Comparison of ENCODE assay signal across 8 cellular contexts in the genomic region with DNA sequence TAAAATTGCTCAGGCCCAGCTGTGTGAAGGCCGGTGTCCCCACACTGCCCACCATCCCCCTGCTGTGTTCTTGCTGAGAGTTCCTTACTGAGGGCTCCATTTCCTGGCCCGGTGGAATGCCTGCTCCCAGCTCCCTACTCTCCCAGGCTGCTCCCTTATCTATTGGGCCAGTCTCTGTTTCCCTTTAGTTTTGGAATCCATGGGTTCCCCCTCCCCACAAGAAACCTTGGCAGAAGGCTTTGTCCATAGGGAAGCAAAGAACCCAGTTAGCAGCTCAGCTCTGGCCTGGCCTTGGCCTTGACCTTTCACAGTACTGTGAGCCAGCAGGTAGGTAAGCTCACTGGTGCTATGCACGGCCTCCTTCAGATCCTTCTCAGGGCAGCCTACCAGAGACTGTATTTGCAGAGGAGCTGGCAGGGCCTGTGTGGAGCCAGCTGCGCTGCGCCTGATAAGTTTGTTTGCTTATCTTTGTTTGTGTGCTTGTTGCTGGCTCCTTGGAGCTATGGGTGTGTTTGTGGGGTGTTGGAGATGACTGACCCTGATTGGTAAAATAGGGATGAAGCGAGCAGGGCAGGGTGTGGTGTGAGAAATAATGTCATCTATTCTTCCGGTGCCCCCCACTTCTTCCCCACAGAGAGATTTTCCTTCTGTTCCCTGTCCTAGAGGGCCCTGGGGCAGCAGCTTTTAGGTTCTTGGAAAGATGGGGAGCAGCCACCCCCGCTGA. TPM values are rescaled to one million over a fixed set of nuclear protein-coding genes. Genes with fewer than 3 reads are reported as not detected.
DNase-seq lines count a peak whose midpoint lies in the region; ATAC-seq and TF ChIP-seq lines count a peak whose summit lies in the region.

No MANE protein-coding gene starts in this region.

- peaks cover 88% of the 10 kb centered on the region for H3K4me1 ChIP-seq in CD8-positive, alpha-beta T cell (ENCODE audit: insufficient read depth, low read length)
- peaks cover 70% of the 10 kb centered on the region for H3K4me1 ChIP-seq in vagina

- no peak for TF ChIP-seq CTCF in CD8-positive, alpha-beta T cell (IDR thresholded peaks at IDR 0.05)
- TF ChIP-seq CTCF in chondrocyte (IDR thresholded peaks at IDR 0.05) (no peak), mesothelial cell of epicardium (IDR thresholded peaks at IDR 0.05; ENCODE audit: unreplicated experiment) (no peak), vagina (IDR thresholded peaks at IDR 0.05) (no peak)

- H3K4me3 ChIP-seq in CD8-positive, alpha-beta T cell (ENCODE audit: low read depth, low read length), result peak overlapping the region; percentile 2
- H3K4me3 ChIP-seq in vagina, result no peak overlapping the region

- peaks cover 64% of the 10 kb centered on the region for H3K4me1 Mint-ChIP-seq in CD8-positive, alpha-beta T cell (ENCODE audit: low read depth)
- H3K4me1 Mint-ChIP-seq in chondrocyte (ENCODE audit: low read depth) (peaks cover 49% of the 10 kb centered on the region), mesothelial cell of epicardium (peaks cover 39% of the 10 kb centered on the region)

- H3K9me3 ChIP-seq in CD8-positive, alpha-beta T cell (ENCODE audit: low read length), result no peaks in the 10 kb centered on the region
- no peaks in the 10 kb centered on the region for H3K9me3 ChIP-seq in vagina

- H3K27ac ChIP-seq in CD8-positive, alpha-beta T cell (ENCODE audit: low read depth, low read length), result peak overlapping the region; percentile 11
- H3K27ac ChIP-seq in vagina, result peak overlapping the region; percentile 63

- ATAC-seq in CD8-positive, alpha-beta T cell, result peak; percentile 49
- no peak for ATAC-seq in HG03135 (IDR thresholded peaks at IDR 0.05; ENCODE audit: unreplicated experiment)

- no peaks in the 10 kb centered on the region for H3K36me3 ChIP-seq in CD8-positive, alpha-beta T cell (ENCODE audit: insufficient read depth, low read length)
- H3K36me3 ChIP-seq in vagina, result no peaks in the 10 kb centered on the region

- H3K4me3 Mint-ChIP-seq in CD8-positive, alpha-beta T cell, result peak overlapping the region; percentile 70
- peak overlapping the region; percentile 5 for H3K4me3 Mint-ChIP-seq in chondrocyte (ENCODE audit: unreplicated experiment)
- no peak overlapping the region for H3K4me3 Mint-ChIP-seq in mesothelial cell of epicardium

- CTCF ChIA-PET in CD8-positive, alpha-beta T cell (lab: Charles Lee), result interaction anchor here (1.2 to 6.4 kb wide), 7 partner anchors 9 to 43 kb away, joined by 4 to 50 read pairs (median 7); partner anchors contain the start of gene MLXIP

- POLR2A ChIA-PET in CD8-positive, alpha-beta T cell (lab: Charles Lee), result interaction anchor here (1.6 to 5.4 kb wide), 4 partner anchors 10 to 19 kb away, joined by 6 to 63 read pairs (median 26); partner anchors contain the start of gene MLXIP

- no peaks in the 10 kb centered on the region for H3K9me3 Mint-ChIP-seq in CD8-positive, alpha-beta T cell
- H3K9me3 Mint-ChIP-seq in chondrocyte (ENCODE audit: low read depth), result peaks cover 2% of the 10 kb centered on the region
- peaks cover 5% of the 10 kb centered on the region for H3K9me3 Mint-ChIP-seq in mesothelial cell of epicardium

- intact Hi-C loops in CD8-positive, alpha-beta T cell (cut with DNase I, micrococcal nuclease), result no loop called here
- intact Hi-C loops in vagina (cut with DNase I), result no loop called here

- DNase-seq in CD8-positive, alpha-beta T cell, result no peak
- DNase-seq in NCI-H2196 (lab: John Stamatoyannopoulos, UW; ENCODE audit: unreplicated experiment), result peak; percentile 88
- no peak for DNase-seq in chondrocyte (ENCODE audit: low spot score)
- DNase-seq in mesothelial cell of epicardium (ENCODE audit: low spot score in 2 of 2, unreplicated experiment in 2 of 2), result no peak
- no peak for DNase-seq in vagina (ENCODE audit: extremely low spot score in 2 of 2)
- DNase-seq in cerebellum (ENCODE audit: low spot score), result no peak
- no peak for DNase-seq in NCI-H187 treated with DMSO at 0.1 percent for 48 hours (lab: John Stamatoyannopoulos, UW)

- no peaks in the 10 kb centered on the region for H3K36me3 Mint-ChIP-seq in CD8-positive, alpha-beta T cell
- H3K36me3 Mint-ChIP-seq in chondrocyte (ENCODE audit: low read depth) (no peaks in the 10 kb centered on the region), mesothelial cell of epicardium (peaks cover 4% of the 10 kb centered on the region)

- H3K27ac Mint-ChIP-seq in CD8-positive, alpha-beta T cell, result peak overlapping the region; percentile 93
- H3K27ac Mint-ChIP-seq in chondrocyte (ENCODE audit: unreplicated experiment) (peak overlapping the region; percentile 88), mesothelial cell of epicardium (peak overlapping the region; percentile 81)

- no peaks in the 10 kb centered on the region for H3K27me3 Mint-ChIP-seq in CD8-positive, alpha-beta T cell (ENCODE audit: low read depth)
- H3K27me3 Mint-ChIP-seq in chondrocyte (ENCODE audit: low read depth) (no peaks in the 10 kb centered on the region), mesothelial cell of epicardium (ENCODE audit: low read depth) (no peaks in the 10 kb centered on the region)

- no peaks in the 10 kb centered on the region for H3K27me3 ChIP-seq in CD8-positive, alpha-beta T cell (ENCODE audit: insufficient read depth, low read length)
- no peaks in the 10 kb centered on the region for H3K27me3 ChIP-seq in vagina

- no peak for TF ChIP-seq POLR2A in vagina (IDR thresholded peaks at IDR 0.05)

RNA-seq across cellular contexts. Expression of gene MLXIP, which starts 19.2 kb away (rescaled TPM):
- 100 to 1,000 TPM; 117 to 132 TPM for total RNA-seq in CD8-positive, alpha-beta T cell
- 58.8 to 62.8 TPM (median 61.7 TPM) in 3 replicates for total RNA-seq in chondrocyte
- 65.3 to 67.3 TPM (median 65.7 TPM) in 3 replicates for total RNA-seq in mesothelial cell of epicardium
- total RNA-seq in vagina, result 16.9 TPM
- total RNA-seq in cerebellum, result 18.9 TPM
